Comparison of ENCODE assay signal across 1 cellular context in the genomic region with DNA sequence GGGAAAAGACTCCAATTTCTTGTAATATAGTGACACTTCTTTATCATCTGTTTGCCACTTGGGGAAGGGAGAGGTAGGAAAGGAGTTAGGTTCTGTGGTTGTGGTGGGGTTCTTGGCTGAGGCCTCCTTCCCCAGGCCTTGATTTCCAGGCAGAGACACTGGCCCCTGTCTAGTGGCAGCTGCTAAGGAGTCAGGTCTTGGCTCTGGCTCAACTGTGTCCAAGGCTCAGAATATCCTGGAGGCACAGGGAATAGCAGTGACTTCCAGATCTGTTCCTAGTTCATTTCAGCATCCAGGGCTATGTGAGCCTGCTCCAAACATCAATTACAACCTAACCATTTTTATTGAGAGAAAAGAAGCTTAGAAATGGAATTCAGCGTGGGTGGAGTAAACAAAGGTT.
TF ChIP-seq lines count a peak whose summit lies in the region.

No MANE protein-coding gene starts in this region.

TF ChIP-seq in GM23338, 12 proteins besides CTCF, POLR2A, EP300 and RAD21 (continued from another document):
- TF ChIP-seq, protein P1, sequence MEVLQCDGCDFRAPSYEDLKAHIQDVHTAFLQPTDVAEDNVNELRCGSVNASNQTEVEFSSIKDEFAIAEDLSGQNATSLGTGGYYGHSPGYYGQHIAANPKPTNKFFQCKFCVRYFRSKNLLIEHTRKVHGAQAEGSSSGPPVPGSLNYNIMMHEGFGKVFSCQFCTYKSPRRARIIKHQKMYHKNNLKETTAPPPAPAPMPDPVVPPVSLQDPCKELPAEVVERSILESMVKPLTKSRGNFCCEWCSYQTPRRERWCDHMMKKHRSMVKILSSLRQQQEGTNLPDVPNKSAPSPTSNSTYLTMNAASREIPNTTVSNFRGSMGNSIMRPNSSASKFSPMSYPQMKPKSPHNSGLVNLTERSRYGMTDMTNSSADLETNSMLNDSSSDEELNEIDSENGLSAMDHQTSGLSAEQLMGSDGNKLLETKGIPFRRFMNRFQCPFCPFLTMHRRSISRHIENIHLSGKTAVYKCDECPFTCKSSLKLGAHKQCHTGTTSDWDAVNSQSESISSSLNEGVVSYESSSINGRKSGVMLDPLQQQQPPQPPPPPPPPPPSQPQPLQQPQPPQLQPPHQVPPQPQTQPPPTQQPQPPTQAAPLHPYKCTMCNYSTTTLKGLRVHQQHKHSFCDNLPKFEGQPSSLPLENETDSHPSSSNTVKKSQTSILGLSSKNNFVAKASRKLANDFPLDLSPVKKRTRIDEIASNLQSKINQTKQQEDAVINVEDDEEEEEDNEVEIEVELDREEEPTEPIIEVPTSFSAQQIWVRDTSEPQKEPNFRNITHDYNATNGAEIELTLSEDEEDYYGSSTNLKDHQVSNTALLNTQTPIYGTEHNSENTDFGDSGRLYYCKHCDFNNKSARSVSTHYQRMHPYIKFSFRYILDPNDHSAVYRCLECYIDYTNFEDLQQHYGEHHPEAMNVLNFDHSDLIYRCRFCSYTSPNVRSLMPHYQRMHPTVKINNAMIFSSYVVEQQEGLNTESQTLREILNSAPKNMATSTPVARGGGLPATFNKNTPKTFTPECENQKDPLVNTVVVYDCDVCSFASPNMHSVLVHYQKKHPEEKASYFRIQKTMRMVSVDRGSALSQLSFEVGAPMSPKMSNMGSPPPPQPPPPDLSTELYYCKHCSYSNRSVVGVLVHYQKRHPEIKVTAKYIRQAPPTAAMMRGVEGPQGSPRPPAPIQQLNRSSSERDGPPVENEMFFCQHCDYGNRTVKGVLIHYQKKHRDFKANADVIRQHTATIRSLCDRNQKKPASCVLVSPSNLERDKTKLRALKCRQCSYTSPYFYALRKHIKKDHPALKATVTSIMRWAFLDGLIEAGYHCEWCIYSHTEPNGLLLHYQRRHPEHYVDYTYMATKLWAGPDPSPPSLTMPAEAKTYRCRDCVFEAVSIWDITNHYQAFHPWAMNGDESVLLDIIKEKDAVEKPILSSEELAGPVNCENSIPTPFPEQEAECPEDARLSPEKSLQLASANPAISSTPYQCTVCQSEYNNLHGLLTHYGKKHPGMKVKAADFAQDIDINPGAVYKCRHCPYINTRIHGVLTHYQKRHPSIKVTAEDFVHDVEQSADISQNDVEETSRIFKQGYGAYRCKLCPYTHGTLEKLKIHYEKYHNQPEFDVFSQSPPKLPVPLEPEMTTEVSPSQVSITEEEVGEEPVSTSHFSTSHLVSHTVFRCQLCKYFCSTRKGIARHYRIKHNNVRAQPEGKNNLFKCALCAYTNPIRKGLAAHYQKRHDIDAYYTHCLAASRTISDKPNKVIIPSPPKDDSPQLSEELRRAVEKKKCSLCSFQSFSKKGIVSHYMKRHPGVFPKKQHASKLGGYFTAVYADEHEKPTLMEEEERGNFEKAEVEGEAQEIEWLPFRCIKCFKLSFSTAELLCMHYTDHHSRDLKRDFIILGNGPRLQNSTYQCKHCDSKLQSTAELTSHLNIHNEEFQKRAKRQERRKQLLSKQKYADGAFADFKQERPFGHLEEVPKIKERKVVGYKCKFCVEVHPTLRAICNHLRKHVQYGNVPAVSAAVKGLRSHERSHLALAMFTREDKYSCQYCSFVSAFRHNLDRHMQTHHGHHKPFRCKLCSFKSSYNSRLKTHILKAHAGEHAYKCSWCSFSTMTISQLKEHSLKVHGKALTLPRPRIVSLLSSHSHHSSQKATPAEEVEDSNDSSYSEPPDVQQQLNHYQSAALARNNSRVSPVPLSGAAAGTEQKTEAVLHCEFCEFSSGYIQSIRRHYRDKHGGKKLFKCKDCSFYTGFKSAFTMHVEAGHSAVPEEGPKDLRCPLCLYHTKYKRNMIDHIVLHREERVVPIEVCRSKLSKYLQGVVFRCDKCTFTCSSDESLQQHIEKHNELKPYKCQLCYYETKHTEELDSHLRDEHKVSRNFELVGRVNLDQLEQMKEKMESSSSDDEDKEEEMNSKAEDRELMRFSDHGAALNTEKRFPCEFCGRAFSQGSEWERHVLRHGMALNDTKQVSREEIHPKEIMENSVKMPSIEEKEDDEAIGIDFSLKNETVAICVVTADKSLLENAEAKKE (CRISPR knock-in tag; IDR thresholded peaks at IDR 0.05) = no peak
- TF ChIP-seq ZNF114 (CRISPR knock-in tag; IDR thresholded peaks at IDR 0.05) = no peak
- TF ChIP-seq, protein P2, sequence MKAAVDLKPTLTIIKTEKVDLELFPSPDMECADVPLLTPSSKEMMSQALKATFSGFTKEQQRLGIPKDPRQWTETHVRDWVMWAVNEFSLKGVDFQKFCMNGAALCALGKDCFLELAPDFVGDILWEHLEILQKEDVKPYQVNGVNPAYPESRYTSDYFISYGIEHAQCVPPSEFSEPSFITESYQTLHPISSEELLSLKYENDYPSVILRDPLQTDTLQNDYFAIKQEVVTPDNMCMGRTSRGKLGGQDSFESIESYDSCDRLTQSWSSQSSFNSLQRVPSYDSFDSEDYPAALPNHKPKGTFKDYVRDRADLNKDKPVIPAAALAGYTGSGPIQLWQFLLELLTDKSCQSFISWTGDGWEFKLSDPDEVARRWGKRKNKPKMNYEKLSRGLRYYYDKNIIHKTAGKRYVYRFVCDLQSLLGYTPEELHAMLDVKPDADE (IDR thresholded peaks at IDR 0.05) = no peak
- no peak for TF ChIP-seq EZH2 (IDR thresholded peaks at IDR 0.05; ENCODE audit: low read depth, unreplicated experiment)
- TF ChIP-seq NANOG (IDR thresholded peaks at IDR 0.05; ENCODE audit: borderline replicate concordance) = no peak
- TF ChIP-seq, protein P3, sequence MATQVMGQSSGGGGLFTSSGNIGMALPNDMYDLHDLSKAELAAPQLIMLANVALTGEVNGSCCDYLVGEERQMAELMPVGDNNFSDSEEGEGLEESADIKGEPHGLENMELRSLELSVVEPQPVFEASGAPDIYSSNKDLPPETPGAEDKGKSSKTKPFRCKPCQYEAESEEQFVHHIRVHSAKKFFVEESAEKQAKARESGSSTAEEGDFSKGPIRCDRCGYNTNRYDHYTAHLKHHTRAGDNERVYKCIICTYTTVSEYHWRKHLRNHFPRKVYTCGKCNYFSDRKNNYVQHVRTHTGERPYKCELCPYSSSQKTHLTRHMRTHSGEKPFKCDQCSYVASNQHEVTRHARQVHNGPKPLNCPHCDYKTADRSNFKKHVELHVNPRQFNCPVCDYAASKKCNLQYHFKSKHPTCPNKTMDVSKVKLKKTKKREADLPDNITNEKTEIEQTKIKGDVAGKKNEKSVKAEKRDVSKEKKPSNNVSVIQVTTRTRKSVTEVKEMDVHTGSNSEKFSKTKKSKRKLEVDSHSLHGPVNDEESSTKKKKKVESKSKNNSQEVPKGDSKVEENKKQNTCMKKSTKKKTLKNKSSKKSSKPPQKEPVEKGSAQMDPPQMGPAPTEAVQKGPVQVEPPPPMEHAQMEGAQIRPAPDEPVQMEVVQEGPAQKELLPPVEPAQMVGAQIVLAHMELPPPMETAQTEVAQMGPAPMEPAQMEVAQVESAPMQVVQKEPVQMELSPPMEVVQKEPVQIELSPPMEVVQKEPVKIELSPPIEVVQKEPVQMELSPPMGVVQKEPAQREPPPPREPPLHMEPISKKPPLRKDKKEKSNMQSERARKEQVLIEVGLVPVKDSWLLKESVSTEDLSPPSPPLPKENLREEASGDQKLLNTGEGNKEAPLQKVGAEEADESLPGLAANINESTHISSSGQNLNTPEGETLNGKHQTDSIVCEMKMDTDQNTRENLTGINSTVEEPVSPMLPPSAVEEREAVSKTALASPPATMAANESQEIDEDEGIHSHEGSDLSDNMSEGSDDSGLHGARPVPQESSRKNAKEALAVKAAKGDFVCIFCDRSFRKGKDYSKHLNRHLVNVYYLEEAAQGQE (IDR thresholded peaks at IDR 0.05; ENCODE audit: unreplicated experiment) = no peak
- TF ChIP-seq STAT1 (IDR thresholded peaks at IDR 0.05; ENCODE audit: unreplicated experiment) = no peak
- TF ChIP-seq EZH2phosphoT487 (IDR thresholded peaks at IDR 0.05; ENCODE audit: unreplicated experiment) = no peak
